In the genomic region with DNA sequence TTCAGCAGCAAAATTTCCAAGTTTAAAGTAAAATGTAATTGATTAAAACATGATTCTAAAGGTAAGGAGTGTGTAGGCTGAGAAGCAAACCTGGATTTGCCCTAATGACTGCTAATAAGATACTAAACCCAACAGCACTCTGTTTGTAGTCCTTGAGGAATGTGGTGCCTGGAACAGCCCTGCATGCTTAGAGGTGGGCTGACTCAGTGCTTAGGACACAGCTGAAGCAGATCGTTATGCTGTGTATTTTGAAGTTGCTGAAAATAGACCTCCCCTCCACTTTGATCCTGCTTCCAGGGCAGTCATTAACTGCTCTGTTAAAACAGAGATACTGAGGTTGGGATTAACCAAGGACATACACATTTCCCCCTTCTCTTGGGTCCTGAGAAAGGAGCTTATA, we compare ENCODE assay signal across 15 cellular contexts.
"Had no signal": no experiment of that assay in that cellular context is flagged by ENCODE, and none has a peak within 500 bp of the region (broad histone marks: within the 10 kb centered on the region; RNA-seq: fewer than 3 reads in every experiment).

No MANE protein-coding gene starts in this region.

- H3K27me3 Mint-ChIP-seq: activated B cell treated with CpG ODN at 0.5 μM for 24 hours; activated CD8-positive, alpha-beta T cell treated with anti-CD3 and anti-CD28 coated beads for 36 hours; naive B cell had no signal

- H3K4me3 ChIP-seq: esophagus squamous epithelium, ovary had no signal

- DNase-seq: activated B cell treated with CpG ODN at 0.5 μM for 24 hours; activated CD4-positive, alpha-beta T cell treated with anti-CD3 and anti-CD28 coated beads for 48 hours; activated CD8-positive, alpha-beta T cell treated with anti-CD3 and anti-CD28 coated beads for 36 hours; activated effector memory CD4-positive, alpha-beta T cell treated with Interleukin-2 at 50 U/mL for 16 hours; activated naive CD4-positive, alpha-beta T cell treated with anti-CD3 and anti-CD28 coated beads, Interleukin-2, amount 50 U/mL, for 16 hours; activated T-cell treated with anti-CD3 and anti-CD28 coated beads, Interleukin-2, amount 50 U/mL, for 4 hours; caudate nucleus; esophagus squamous epithelium; hippocampal formation; naive B cell; ovary; stimulated activated naive CD4-positive, alpha-beta T cell; T-helper 2 cell; trophoblast cell had no signal

- H3K4me3 Mint-ChIP-seq: activated B cell treated with CpG ODN at 0.5 μM for 24 hours; activated CD8-positive, alpha-beta T cell treated with anti-CD3 and anti-CD28 coated beads for 36 hours; activated T-cell treated with anti-CD3 and anti-CD28 coated beads, Interleukin-2, amount 50 U/mL, for 4 hours; naive B cell had no signal

- H3K4me1 ChIP-seq: esophagus squamous epithelium had no signal

- H3K4me1 Mint-ChIP-seq: activated B cell treated with CpG ODN at 0.5 μM for 24 hours, naive B cell had no signal

- H3K36me3 ChIP-seq: esophagus squamous epithelium, ovary had no signal

- H3K9me3 ChIP-seq: esophagus squamous epithelium, ovary had no signal

- H3K27ac ChIP-seq: esophagus squamous epithelium, ovary had no signal

- H3K27me3 ChIP-seq: esophagus squamous epithelium, ovary had no signal

- H3K9me3 Mint-ChIP-seq: activated B cell treated with CpG ODN at 0.5 μM for 24 hours; activated CD8-positive, alpha-beta T cell treated with anti-CD3 and anti-CD28 coated beads for 36 hours; activated T-cell treated with anti-CD3 and anti-CD28 coated beads, Interleukin-2, amount 50 U/mL, for 4 hours had no signal

- ATAC-seq: activated CD8-positive, alpha-beta T cell treated with anti-CD3 and anti-CD28 coated beads for 36 hours; activated T-cell treated with anti-CD3 and anti-CD28 coated beads, Interleukin-2, amount 50 U/mL, for 4 hours had no signal

- H3K36me3 Mint-ChIP-seq: naive B cell had no signal

- H3K27ac Mint-ChIP-seq: activated B cell treated with CpG ODN at 0.5 μM for 24 hours; activated CD8-positive, alpha-beta T cell treated with anti-CD3 and anti-CD28 coated beads for 36 hours; naive B cell had no signal

- FAIRE-seq: colon had no signal
